Comparison of ENCODE assay signal across 8 cellular contexts in the genomic region with DNA sequence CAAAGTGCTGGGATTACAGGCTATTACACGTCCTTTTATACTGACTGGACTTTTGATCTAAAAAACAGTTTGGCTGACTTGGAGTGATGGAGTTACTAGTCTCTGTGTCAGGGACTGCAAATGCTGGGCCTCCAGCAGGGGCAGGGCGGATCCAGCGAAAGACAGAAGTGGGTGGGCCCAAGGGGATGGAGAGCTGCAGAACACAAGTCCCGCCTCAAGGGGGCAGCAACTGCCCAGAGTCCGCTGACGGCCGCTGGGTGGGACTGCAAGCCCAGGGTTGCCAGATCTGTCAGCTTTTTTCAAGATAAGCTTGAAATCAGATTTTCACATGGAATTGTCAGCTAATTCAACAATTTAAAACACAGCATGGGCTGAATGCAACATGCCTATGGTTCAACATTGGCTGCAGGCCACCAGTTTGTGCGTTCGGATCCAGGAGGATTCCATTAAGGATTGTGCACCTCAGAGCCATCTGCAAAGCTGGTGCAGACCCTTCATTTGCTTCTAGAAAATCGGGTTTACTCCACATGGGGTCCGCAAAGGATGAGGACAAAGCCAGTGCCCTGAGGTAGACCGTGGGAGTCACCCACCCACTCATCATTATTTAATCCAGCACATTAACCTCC. TPM values are rescaled to one million over a fixed set of nuclear protein-coding genes. Genes with fewer than 3 reads are reported as not detected.
DNase-seq lines count a peak whose midpoint lies in the region; ATAC-seq, FAIRE-seq and TF ChIP-seq lines count a peak whose summit lies in the region.

No MANE protein-coding gene starts in this region.

- no peak overlapping the region; the same call in none of the 2 replicates for H4K8ac ChIP-seq in H1 (ENCODE audit: extremely low read depth, insufficient read depth, low read length)

- H3K9me3 Mint-ChIP-seq in Caco-2 (ENCODE audit: unreplicated experiment) (no peaks in the 10 kb centered on the region), mesothelial cell of epicardium (no peaks in the 10 kb centered on the region)

- no peak overlapping the region for H3K18ac ChIP-seq in H1 (ENCODE audit: extremely low read depth, low read length)

- no TSS peak for BruUV-seq in Caco-2 (replicated peaks; lab: Mats Ljungman, UMichigan)

- H4K91ac ChIP-seq in H1 (replicated peaks; ENCODE audit: insufficient read length, low read length): no peak overlapping the region

- H2BK120ac ChIP-seq in H1 (replicated peaks; ENCODE audit: low read depth, low read length): no peak overlapping the region

- H2AK5ac ChIP-seq in H1 (ENCODE audit: low read depth, low read length): no peak overlapping the region

- H3K4me1 Mint-ChIP-seq in Caco-2 (ENCODE audit: low read depth, unreplicated experiment) (peaks cover 3% of the 10 kb centered on the region), mesothelial cell of epicardium (peaks cover 31% of the 10 kb centered on the region)

- CTCF ChIA-PET in Caco-2 (lab: Charles Lee) (interaction anchor here (0.6 to 5.4 kb wide), 22 partner anchors 9 to 667 kb away, joined by 3 to 69 read pairs (median 5); partner anchors contain the start of genes PAFAH2, PAQR7 and PDIK1L), H1 (lab: Charles Lee; ENCODE audit: partially characterized antibody) (interaction anchor here (0.6 to 16.4 kb wide), 61 partner anchors 9 to 171 kb away, joined by 3 to 330 read pairs (median 7); partner anchors contain the start of genes EXTL1, PAFAH2, PAQR7 and SLC30A2)

- 0 out of 2 replicates have a peak, but pooled peaks cover 3% of the 10 kb centered on the region for H3K79me1 ChIP-seq in H1 (ENCODE audit: low read depth, low read length)

- no peak overlapping the region; the same call in 1 of the 2 replicates for H3K9ac ChIP-seq in OCI-LY1 (ENCODE audit: low read length)
- H3K9ac ChIP-seq in H1 (replicated peaks in 1 of 4; ENCODE audit: extremely low read depth in 1 of 4, low read depth in 3 of 4, low read length in 3 of 4): no peak overlapping the region

- H4K20me1 ChIP-seq in OCI-LY1 (ENCODE audit: insufficient read depth, low read length) (no peaks in the 10 kb centered on the region), H1 (replicated peaks in 1 of 2; ENCODE audit: control insufficient read depth in 1 of 2, insufficient read depth in 2 of 2, low read length in 2 of 2) (peaks cover 0 to 17% of the 10 kb centered on the region in 2 experiments)

- H3K27ac ChIP-seq in OCI-LY1 (ENCODE audit: low read depth, low read length, poor library complexity, severe bottlenecking): peak overlapping the region; percentile 44
- no peak overlapping the region for H3K27ac ChIP-seq in H1 (ENCODE audit: low read depth, low read length)

- intact Hi-C loops in Caco-2 (cut with micrococcal nuclease; ENCODE audit: unreplicated experiment): loop anchor here (1.0 kb wide), 3 partner anchors 58 to 115 kb away; partner anchors contain the start of gene PAFAH2

- H3K27me3 Mint-ChIP-seq in Caco-2 (ENCODE audit: insufficient read depth, unreplicated experiment) (no peaks in the 10 kb centered on the region), mesothelial cell of epicardium (ENCODE audit: low read depth) (no peaks in the 10 kb centered on the region)

- FAIRE-seq in H1 (lab: Jason Lieb, UNC): peak; percentile 96

- H3K36me3 Mint-ChIP-seq in Caco-2 (ENCODE audit: insufficient read depth, unreplicated experiment) (peaks cover 23% of the 10 kb centered on the region), mesothelial cell of epicardium (peaks cover 20% of the 10 kb centered on the region)

- peaks cover 8% of the 10 kb centered on the region; the same call in 1 of the 2 replicates for H3F3A ChIP-seq in OCI-LY1 (ENCODE audit: insufficient read depth, low read length)

- no peak overlapping the region for H3K14ac ChIP-seq in H1 (ENCODE audit: insufficient read length)

- H3K9me3 ChIP-seq in Caco-2 (no peaks in the 10 kb centered on the region), OCI-LY1 (ENCODE audit: low read length) (no peaks in the 10 kb centered on the region), H1 (ENCODE audit: insufficient read depth in 2 of 2, low read depth in 1 of 2, low read length in 1 of 2) (no peaks in the 10 kb centered on the region)

- TF ChIP-seq POLR2A in H1 (IDR thresholded peaks at IDR 0.05; ENCODE audit: control extremely low read depth in 1 of 2, low read depth in 2 of 2, low read length in 2 of 2): no peak

- H3K79me2 ChIP-seq in OCI-LY1 (ENCODE audit: insufficient read depth, low read length): no peaks in the 10 kb centered on the region
- no peaks in the 10 kb centered on the region for H3K79me2 ChIP-seq in H1 (ENCODE audit: control insufficient read depth in 1 of 2, insufficient read depth in 2 of 2, low read length in 2 of 2)

- POLR2A ChIA-PET in Caco-2 (lab: Charles Lee) (interaction anchor here (1.0 to 2.1 kb wide), 3 partner anchors 20 to 102 kb away, joined by 4 to 15 read pairs (median 10); partner anchors contain the start of genes PAFAH2 and PAQR7), H1 (lab: Charles Lee; ENCODE audit: partially characterized antibody) (interaction anchor here (0.6 to 5.3 kb wide), 19 partner anchors 11 to 1052 kb away, joined by 3 to 51 read pairs (median 5); partner anchors contain the start of genes AUNIP, EXTL1, PAFAH2 and PAQR7)

- no peak overlapping the region for H3K4me3 Mint-ChIP-seq in Caco-2 (ENCODE audit: unreplicated experiment)
- H3K4me3 Mint-ChIP-seq in mesothelial cell of epicardium: no peak overlapping the region

- H2BK12ac ChIP-seq in H1 (ENCODE audit: low read depth, low read length): no peak overlapping the region

- no peaks in the 10 kb centered on the region for H3K9me2 ChIP-seq in OCI-LY1 (ENCODE audit: low read depth, low read length)

- no peak for TF ChIP-seq EP300 in H1 (IDR thresholded peaks at IDR 0.05; ENCODE audit: borderline replicate concordance in 1 of 2, low read depth in 2 of 2, low read length in 2 of 2)

- DNase-seq in Caco-2: peak; percentile 85 to 91
- DNase-seq in Jurkat, Clone E6-1 (ENCODE audit: low read depth, low spot score): peak; percentile 87
- peak; percentile 81 for DNase-seq in activated CD8-positive, alpha-beta memory T cell treated with anti-CD3 and anti-CD28 coated beads, Interleukin-2, amount 50 U/mL, for 1 hour (ENCODE audit: extremely low read depth)
- DNase-seq in H1 (ENCODE audit: low read depth in 1 of 2, low spot score in 2 of 2): peak; percentile 79 to 96
- DNase-seq in mesothelial cell of epicardium (ENCODE audit: low spot score in 2 of 2, unreplicated experiment in 2 of 2): peak; percentile 84 to 94
- peak; percentile 82 to 86 for DNase-seq in stimulated activated CD8-positive, alpha-beta memory T cell treated with anti-CD3 and anti-CD28 coated beads, Interleukin-2, amount 100 ng/mL, for 1 hour (ENCODE audit: low read depth in 2 of 2)

- WGBS in H1 (ENCODE audit: extremely low coverage in 1 of 2, insufficient coverage in 1 of 2, insufficient read length in 1 of 2, insufficient replicate concordance in 2 of 2, low coverage in 1 of 2, low lambda C conversion rate in 2 of 2, missing lambda C conversion rate in 1 of 2), 2 experiments: 25% methylated on average over 12 of the region's 12 CpGs; no CpG with 5 or more reads in 1 of the 2 experiments

- no peak overlapping the region for H3K4me3 ChIP-seq in Caco-2 (ENCODE audit: low read depth, low read length)
- H3K4me3 ChIP-seq in Jurkat, Clone E6-1 (ENCODE audit: low read length): no peak overlapping the region
- no peak overlapping the region for H3K4me3 ChIP-seq in OCI-LY1 (ENCODE audit: low read depth, low read length, poor library complexity, severe bottlenecking)
- H3K4me3 ChIP-seq in H1 (ENCODE audit: extremely low read depth in 1 of 4, insufficient read depth in 2 of 4, low read depth in 3 of 4, low read length in 4 of 4): no peak overlapping the region

- no peak overlapping the region for H3K4ac ChIP-seq in H1 (replicated peaks; ENCODE audit: insufficient read length, low read depth, low read length)

- H4K5ac ChIP-seq in H1 (ENCODE audit: insufficient read length, low read depth, low read length): no peak overlapping the region

- H3K23ac ChIP-seq in H1 (ENCODE audit: insufficient read length): no peak overlapping the region

- H2BK15ac ChIP-seq in H1 (ENCODE audit: low read length): 0 out of 2 replicates have a peak overlapping the region, but pooled peaks have one; percentile 95

- H3K36me3 ChIP-seq in Caco-2 (ENCODE audit: control insufficient read depth, insufficient read depth, low read length) (peaks cover 4% of the 10 kb centered on the region), OCI-LY1 (ENCODE audit: insufficient read depth, low read length) (peaks cover 58% of the 10 kb centered on the region), H1 (ENCODE audit: control insufficient read depth in 2 of 4, insufficient read depth in 4 of 4, low read length in 3 of 4) (peaks cover 9 to 25% (median 19%) of the 10 kb centered on the region in 4 experiments; a peak in 7 of 8 replicates)

- H2AFZ ChIP-seq in OCI-LY1 (ENCODE audit: low read length) (no peak overlapping the region), H1 (ENCODE audit: low read length) (no peak overlapping the region)

- H3K27me3 ChIP-seq in Caco-2 (replicated peaks; ENCODE audit: control insufficient read depth, insufficient read depth, low read length): no peaks in the 10 kb centered on the region
- no peaks in the 10 kb centered on the region for H3K27me3 ChIP-seq in OCI-LY1 (ENCODE audit: insufficient read depth, low read length)
- H3K27me3 ChIP-seq in H1 (replicated peaks in 1 of 4; ENCODE audit: control insufficient read depth in 3 of 4, extremely low read depth in 1 of 4, insufficient read depth in 3 of 4, low read length in 3 of 4): no peaks in the 10 kb centered on the region

- H3K27ac Mint-ChIP-seq in Caco-2 (ENCODE audit: unreplicated experiment): no peak overlapping the region
- peak overlapping the region; percentile 77 for H3K27ac Mint-ChIP-seq in mesothelial cell of epicardium

- H2BK20ac ChIP-seq in H1 (ENCODE audit: low read length): 0 out of 2 replicates have a peak overlapping the region, but pooled peaks have one; percentile 43

- no peak overlapping the region for H2BK5ac ChIP-seq in H1 (ENCODE audit: low read depth, low read length)

- H3K4me1 ChIP-seq in Caco-2 (peaks cover 40% of the 10 kb centered on the region), OCI-LY1 (ENCODE audit: insufficient read depth, low read length, severe bottlenecking) (peaks cover 6% of the 10 kb centered on the region), H1 (replicated peaks in 1 of 4; ENCODE audit: control insufficient read depth in 3 of 4, insufficient read depth in 4 of 4, low read length in 3 of 4) (peaks cover 0 to 16% (median 9%) of the 10 kb centered on the region in 4 experiments; a peak in 6 of 7 replicates)

- no peak overlapping the region for H3K56ac ChIP-seq in H1 (replicated peaks; ENCODE audit: insufficient read length, low read depth, low read length)

- no peak overlapping the region for H3K4me2 ChIP-seq in OCI-LY1 (ENCODE audit: low read length)
- no peak overlapping the region for H3K4me2 ChIP-seq in H1 (ENCODE audit: insufficient read depth in 1 of 2, low read depth in 2 of 2, low read length in 2 of 2)

- no peaks in the 10 kb centered on the region for H3K23me2 ChIP-seq in H1 (ENCODE audit: low read depth, low read length)

- peak; percentile 94 to 98 for TF ChIP-seq RAD21 in H1 (IDR thresholded peaks at IDR 0.05 in 1 of 2, conservative IDR thresholded peaks at IDR 0.05 in 1 of 2; ENCODE audit: low read depth in 2 of 2, low read length in 2 of 2)

- TF ChIP-seq CTCF in Caco-2 (IDR thresholded peaks at IDR 0.05; ENCODE audit: insufficient read depth in 1 of 2, low read depth in 1 of 2, low read length in 1 of 2, severe bottlenecking in 1 of 2, unreplicated experiment in 1 of 2): peak; percentile 86 to 95
- peak; percentile 99 for TF ChIP-seq CTCF in OCI-LY1 (IDR thresholded peaks at IDR 0.05; ENCODE audit: low read length)
- TF ChIP-seq CTCF in H1 (IDR thresholded peaks at IDR 0.05; ENCODE audit: control extremely low read depth in 1 of 3, insufficient read depth in 1 of 3, low read depth in 1 of 3, low read length in 3 of 3): peak; percentile 95 to 100 (median 99)
- TF ChIP-seq CTCF in mesothelial cell of epicardium (IDR thresholded peaks at IDR 0.05; ENCODE audit: unreplicated experiment): peak; percentile 93

- ATAC-seq in GM21528 (IDR thresholded peaks at IDR 0.05; ENCODE audit: low FRiP score, unreplicated experiment): peak; percentile 86

RNA-seq across cellular contexts. Expression of gene STMN1, which starts 10.7 kb away (rescaled TPM):
- 188 and 207 TPM in 2 replicates for total RNA-seq in Caco-2 (2022)
- 1,646 TPM for polyA plus RNA-seq in Jurkat, Clone E6-1 (2012; ENCODE audit: insufficient read depth, insufficient read length)
- total RNA-seq in H1 (2021; fragmentation: NEBNext Ultra II Directional; extraction: Animal tissue kit (Norgen Biotek cat#: 25700)): 561 and 564 TPM in 2 replicates
- 78.4 and 116 TPM in 2 replicates for polyA plus RNA-seq in H1 (2011; rRNA removed)
- 189 TPM for polyA plus RNA-seq in H1 (2011; cell fraction: cytosol; rRNA removed)
- polyA plus RNA-seq in H1 (2011; cell fraction: nucleus; rRNA removed): 60.2 TPM
- 352 to 483 TPM (median 373 TPM) in 4 replicates for polyA plus RNA-seq in H1 (2012, experiment 1 of 2)
- polyA plus RNA-seq in H1 (2012, experiment 2 of 2): 113 TPM
- 403 TPM for polyA plus RNA-seq in H1 (2013, experiment 1 of 2)
- polyA plus RNA-seq in H1 (2013, experiment 2 of 2): 416 TPM
- 28.0 and 32.8 TPM in 2 replicates for polyA minus RNA-seq in H1 (2011; rRNA and poly(A)+ RNA removed)
- 51.4 TPM for polyA minus RNA-seq in H1 (2011; cell fraction: cytosol; rRNA and poly(A)+ RNA removed)
- 64.6 TPM for polyA minus RNA-seq in H1 (2011; cell fraction: nucleus; rRNA and poly(A)+ RNA removed)
- total RNA-seq in mesothelial cell of epicardium: 464 to 480 TPM (median 472 TPM) in 3 replicates

RNA-seq across cellular contexts. Expression of gene PAQR7, which starts 20.0 kb away (rescaled TPM):
- total RNA-seq in Caco-2 (2022) (22.3 and 26.0 TPM in 2 replicates), mesothelial cell of epicardium (24.0 to 26.8 TPM (median 24.0 TPM) in 3 replicates)
- polyA plus RNA-seq in Jurkat, Clone E6-1 (2012; ENCODE audit: insufficient read depth, insufficient read length): 3.7 TPM
- total RNA-seq in H1 (2021; fragmentation: NEBNext Ultra II Directional; extraction: Animal tissue kit (Norgen Biotek cat#: 25700)): 7.3 and 7.7 TPM in 2 replicates
- polyA plus RNA-seq in H1 (2011; rRNA removed): 7.4 and 9.0 TPM in 2 replicates
- 6.5 TPM for polyA plus RNA-seq in H1 (2011; cell fraction: cytosol; rRNA removed)
- 6.1 TPM for polyA plus RNA-seq in H1 (2011; cell fraction: nucleus; rRNA removed)
- 6.2 to 8.2 TPM (median 7.5 TPM) in 4 replicates for polyA plus RNA-seq in H1 (2012, experiment 1 of 2)
- 6.0 TPM for polyA plus RNA-seq in H1 (2012, experiment 2 of 2)
- 7.1 TPM for polyA plus RNA-seq in H1 (2013, experiment 1 of 2)
- polyA plus RNA-seq in H1 (2013, experiment 2 of 2): 8.3 TPM
- polyA minus RNA-seq in H1 (2011; rRNA and poly(A)+ RNA removed): 10.1 and 10.5 TPM in 2 replicates
- polyA minus RNA-seq in H1 (2011; cell fraction: cytosol; rRNA and poly(A)+ RNA removed): 7.6 TPM
- 4.5 TPM for polyA minus RNA-seq in H1 (2011; cell fraction: nucleus; rRNA and poly(A)+ RNA removed)

RNA-seq across cellular contexts. Expression of gene AUNIP, which starts 36.2 kb away (rescaled TPM):
- total RNA-seq in Caco-2 (2022) (12.3 and 16.8 TPM in 2 replicates), mesothelial cell of epicardium (2.4 to 2.8 TPM (median 2.7 TPM) in 3 replicates)
- 11.0 TPM for polyA plus RNA-seq in Jurkat, Clone E6-1 (2012; ENCODE audit: insufficient read depth, insufficient read length)
- 22.9 and 23.2 TPM in 2 replicates for total RNA-seq in H1 (2021; fragmentation: NEBNext Ultra II Directional; extraction: Animal tissue kit (Norgen Biotek cat#: 25700))
- 15.4 and 18.6 TPM in 2 replicates for polyA plus RNA-seq in H1 (2011; rRNA removed)
- 16.5 TPM for polyA plus RNA-seq in H1 (2011; cell fraction: cytosol; rRNA removed)
- 13.9 TPM for polyA plus RNA-seq in H1 (2011; cell fraction: nucleus; rRNA removed)
- 14.8 to 20.4 TPM (median 15.7 TPM) in 4 replicates for polyA plus RNA-seq in H1 (2012, experiment 1 of 2)
- 12.1 TPM for polyA plus RNA-seq in H1 (2012, experiment 2 of 2)
- polyA plus RNA-seq in H1 (2013, experiment 1 of 2): 14.6 TPM
- 15.5 TPM for polyA plus RNA-seq in H1 (2013, experiment 2 of 2)
- 19.1 and 23.3 TPM in 2 replicates for polyA minus RNA-seq in H1 (2011; rRNA and poly(A)+ RNA removed)
- 12.3 TPM for polyA minus RNA-seq in H1 (2011; cell fraction: cytosol; rRNA and poly(A)+ RNA removed)
- 29.0 TPM for polyA minus RNA-seq in H1 (2011; cell fraction: nucleus; rRNA and poly(A)+ RNA removed)
